8 cellular contexts compared by ENCODE assay signal in genomic region chr13:77699059-77699680, GRCh38. TPM values are rescaled to one million over a fixed set of nuclear protein-coding genes. Genes with fewer than 3 reads are reported as not detected.
DNase-seq lines count a peak whose midpoint lies in the region; ATAC-seq and TF ChIP-seq lines count a peak whose summit lies in the region.

No MANE protein-coding gene starts in this region.

- H3K9me3 ChIP-seq in BE2C: no peaks in the 10 kb centered on the region; the same call in 1 of the 2 replicates

- peak overlapping the region; percentile 92 to 100 (median 98) for H3K4me3 Mint-ChIP-seq in naive thymus-derived CD8-positive, alpha-beta T cell

- H3K4me2 ChIP-seq in KMS-11: peak overlapping the region; percentile 60

- no peak for DNase-seq in BE2C
- no peak for DNase-seq in naive thymus-derived CD8-positive, alpha-beta T cell
- no peak for DNase-seq in NCI-H2029 treated with DMSO at 0.1 percent for 48 hours (lab: John Stamatoyannopoulos, UW)
- DNase-seq in NCI-H2029 (lab: John Stamatoyannopoulos, UW): no peak
- no peak for DNase-seq in EL
- DNase-seq in NOMO-1 (lab: John Stamatoyannopoulos, UW; ENCODE audit: unreplicated experiment in 2 of 2): no peak

- no peaks in the 10 kb centered on the region for H4K20me1 ChIP-seq in KMS-11 (ENCODE audit: insufficient read depth)

- H3K27ac Mint-ChIP-seq in naive thymus-derived CD8-positive, alpha-beta T cell: peak overlapping the region; percentile 85 to 98 (median 94)

- H3K79me2 ChIP-seq in KMS-11 (ENCODE audit: insufficient read depth, low read depth): peaks cover 40% of the 10 kb centered on the region; the same call in 1 of the 2 replicates

- peak overlapping the region; percentile 53; the same call in 1 of the 2 replicates for H3K9ac ChIP-seq in KMS-11

- H3K36me3 ChIP-seq in BE2C (no peaks in the 10 kb centered on the region), KMS-11 (ENCODE audit: insufficient read depth) (no peaks in the 10 kb centered on the region)

- peaks cover 10 to 63% (median 50%) of the 10 kb centered on the region in 4 donors for H3K4me1 Mint-ChIP-seq in naive thymus-derived CD8-positive, alpha-beta T cell

- H3K36me3 Mint-ChIP-seq in naive thymus-derived CD8-positive, alpha-beta T cell: peaks cover 0 to 4% (median 3%) of the 10 kb centered on the region in 3 donors

- ATAC-seq in naive thymus-derived CD8-positive, alpha-beta T cell: no peak

- H3K27me3 Mint-ChIP-seq in naive thymus-derived CD8-positive, alpha-beta T cell: no peaks in the 10 kb centered on the region

- H3K4me3 ChIP-seq in BE2C (ENCODE audit: low read depth, low read length): peak overlapping the region; percentile 68
- H3K4me3 ChIP-seq in KMS-11 (IDR thresholded peaks at IDR 0.05; ENCODE audit: insufficient read depth, low read depth, low read length): no peak overlapping the region

- H3K27me3 ChIP-seq in BE2C (peaks cover 38% of the 10 kb centered on the region), KMS-11 (ENCODE audit: insufficient read depth, low read depth) (no peaks in the 10 kb centered on the region)

- no peaks in the 10 kb centered on the region for H3K9me3 Mint-ChIP-seq in naive thymus-derived CD8-positive, alpha-beta T cell

- H3K4me1 ChIP-seq in BE2C (no peaks in the 10 kb centered on the region; the same call in 1 of the 2 replicates), KMS-11 (ENCODE audit: low read depth, poor library complexity, severe bottlenecking) (peaks cover 39% of the 10 kb centered on the region)

- H2AFZ ChIP-seq in KMS-11 (ENCODE audit: low read depth): peak overlapping the region; percentile 22; the same call in 1 of the 2 replicates

- H3K27ac ChIP-seq in KMS-11 (peak overlapping the region; percentile 17; the same call in 1 of the 2 replicates), cingulate gyrus (ENCODE audit: low read depth, low read length) (peak overlapping the region; percentile 75)

- TF ChIP-seq CTCF in BE2C (IDR thresholded peaks at IDR 0.05; ENCODE audit: low read depth, low read length): no peak
- TF ChIP-seq CTCF in KMS-11 (conservative IDR thresholded peaks at IDR 0.05; ENCODE audit: low read depth, low read length): no peak

- POLR2A ChIA-PET in naive thymus-derived CD8-positive, alpha-beta T cell (lab: Charles Lee): interaction anchor here (0.7 to 3.1 kb wide), 2 partner anchors 17 to 369 kb away, joined by 3 to 16 read pairs; no protein-coding TSS in a partner anchor

RNA-seq across cellular contexts. Expression of gene SLAIN1, which starts 1.7 kb away (rescaled TPM):
- 8.4 TPM for polyA plus RNA-seq in BE2C (2012; ENCODE audit: insufficient read depth, insufficient read length, low read depth)
- 10 to 100 TPM; 52.7 to 61.4 TPM for total RNA-seq in naive thymus-derived CD8-positive, alpha-beta T cell
- polyA plus RNA-seq in naive thymus-derived CD8-positive, alpha-beta T cell: 10 to 100 TPM; 25.8 to 51.7 (median 48.4) TPM
